10 cellular contexts compared by ENCODE assay signal in genomic region chr4:83561381-83561780, GRCh38. TPM values are rescaled to one million over a fixed set of nuclear protein-coding genes. Genes with fewer than 3 reads are reported as not detected.
DNase-seq lines count a peak whose midpoint lies in the region; ATAC-seq and TF ChIP-seq lines count a peak whose summit lies in the region.
"Had no signal": no experiment of that assay in that cellular context is flagged by ENCODE, and none has a peak within 500 bp of the region (broad histone marks: within the 10 kb centered on the region; RNA-seq: fewer than 3 reads in every experiment).

No MANE protein-coding gene starts in this region.

- no peak overlapping the region for H3K27ac ChIP-seq in thyroid gland
- H3K27ac ChIP-seq: tibial artery had no signal

- no peak for DNase-seq in activated naive CD8-positive, alpha-beta T cell treated with anti-CD3 and anti-CD28 coated beads, Interleukin-2, amount 50 U/mL, for 24 hours
- no peak for DNase-seq in activated naive CD8-positive, alpha-beta T cell treated with anti-CD3 and anti-CD28 coated beads for 36 hours
- DNase-seq in SW480 (ENCODE audit: low spot score) (peak; percentile 85), Right ventricle myocardium superior (no peak), thyroid gland (peak; percentile 22 to 42)
- DNase-seq: retina had no signal

- 64 to 67% methylated on average over 2 of the region's 2 CpGs for WGBS in thyroid gland, 2 donors

- TF ChIP-seq POLR2A in thyroid gland (IDR thresholded peaks at IDR 0.05) = no peak

- peaks cover 25% of the 10 kb centered on the region for H3K4me1 Mint-ChIP-seq in activated naive CD8-positive, alpha-beta T cell treated with anti-CD3 and anti-CD28 coated beads, Interleukin-2, amount 50 U/mL, for 24 hours
- peaks cover 9% of the 10 kb centered on the region for H3K4me1 Mint-ChIP-seq in activated naive CD8-positive, alpha-beta T cell treated with anti-CD3 and anti-CD28 coated beads for 36 hours

- no peaks in the 10 kb centered on the region for H3K36me3 Mint-ChIP-seq in activated naive CD8-positive, alpha-beta T cell treated with anti-CD3 and anti-CD28 coated beads, Interleukin-2, amount 50 U/mL, for 24 hours (ENCODE audit: low read depth)
- no peaks in the 10 kb centered on the region for H3K36me3 Mint-ChIP-seq in activated naive CD8-positive, alpha-beta T cell treated with anti-CD3 and anti-CD28 coated beads for 36 hours

- H3K4me1 ChIP-seq in thyroid gland = no peaks in the 10 kb centered on the region
- H3K4me1 ChIP-seq: tibial artery had no signal

- TF ChIP-seq CTCF in thyroid gland (IDR thresholded peaks at IDR 0.05) = no peak

- H3K27me3 ChIP-seq in thyroid gland = no peaks in the 10 kb centered on the region
- H3K27me3 ChIP-seq: tibial artery had no signal

- intact Hi-C loops in Right ventricle myocardium superior (cut with DNase I) = no loop called here
- intact Hi-C loops in thyroid gland (cut with DNase I) = no loop called here

- no peaks in the 10 kb centered on the region for H3K9me3 Mint-ChIP-seq in activated naive CD8-positive, alpha-beta T cell treated with anti-CD3 and anti-CD28 coated beads, Interleukin-2, amount 50 U/mL, for 24 hours
- H3K9me3 Mint-ChIP-seq in activated naive CD8-positive, alpha-beta T cell treated with anti-CD3 and anti-CD28 coated beads for 36 hours = no peaks in the 10 kb centered on the region

- no peak overlapping the region for H3K4me3 ChIP-seq in thyroid gland (replicated peaks in 1 of 3)
- H3K4me3 ChIP-seq: tibial artery had no signal

- H3K36me3 ChIP-seq in thyroid gland = no peaks in the 10 kb centered on the region
- H3K36me3 ChIP-seq: tibial artery had no signal

- peak overlapping the region; percentile 23 for H3K27ac Mint-ChIP-seq in activated naive CD8-positive, alpha-beta T cell treated with anti-CD3 and anti-CD28 coated beads, Interleukin-2, amount 50 U/mL, for 24 hours
- H3K27ac Mint-ChIP-seq in activated naive CD8-positive, alpha-beta T cell treated with anti-CD3 and anti-CD28 coated beads for 36 hours = no peak overlapping the region

- peak; percentile 48 for ATAC-seq in activated naive CD8-positive, alpha-beta T cell treated with anti-CD3 and anti-CD28 coated beads, Interleukin-2, amount 50 U/mL, for 24 hours
- ATAC-seq in Right ventricle myocardium superior (ENCODE audit: poor library complexity) (peak; percentile 74), HG03354 (IDR thresholded peaks at IDR 0.05; ENCODE audit: poor library complexity, severe bottlenecking, unreplicated experiment) (no peak), HG03469 (IDR thresholded peaks at IDR 0.05; ENCODE audit: unreplicated experiment) (no peak), GM21717 (IDR thresholded peaks at IDR 0.05; ENCODE audit: unreplicated experiment) (no peak)

- no peaks in the 10 kb centered on the region for H3K9me3 ChIP-seq in thyroid gland
- H3K9me3 ChIP-seq: tibial artery had no signal

- H3K4me3 Mint-ChIP-seq in activated naive CD8-positive, alpha-beta T cell treated with anti-CD3 and anti-CD28 coated beads, Interleukin-2, amount 50 U/mL, for 24 hours = no peak overlapping the region
- H3K4me3 Mint-ChIP-seq in activated naive CD8-positive, alpha-beta T cell treated with anti-CD3 and anti-CD28 coated beads for 36 hours = no peak overlapping the region

- H3K27me3 Mint-ChIP-seq in activated naive CD8-positive, alpha-beta T cell treated with anti-CD3 and anti-CD28 coated beads, Interleukin-2, amount 50 U/mL, for 24 hours = no peaks in the 10 kb centered on the region
- H3K27me3 Mint-ChIP-seq in activated naive CD8-positive, alpha-beta T cell treated with anti-CD3 and anti-CD28 coated beads for 36 hours = no peaks in the 10 kb centered on the region

RNA-seq across cellular contexts. Expression of gene GPAT3, which starts 25.5 kb away (rescaled TPM):
- 1 to 10 TPM; 2.5 to 2.8 TPM for total RNA-seq in activated naive CD8-positive, alpha-beta T cell treated with anti-CD3 and anti-CD28 coated beads for 36 hours
- 39.6 TPM for total RNA-seq in Right ventricle myocardium superior
- total RNA-seq in thyroid gland = 10 to 100 TPM; 38.3 to 73.5 (median 62.9) TPM

Comparison
In these comparisons a context has a peak if more than half of its experiments do, and no peak if none do; other contexts are left out.
1. ATAC-seq: peak in activated naive CD8-positive, alpha-beta T cell treated with anti-CD3 and anti-CD28 coated beads, Interleukin-2, amount 50 U/mL, for 24 hours (single experiment) and Right ventricle myocardium superior (single experiment); none in HG03354 (single experiment), HG03469 (single experiment) and GM21717 (single experiment).
2. DNase-seq: peak in SW480 (single experiment) and thyroid gland (2 of 2); none in activated naive CD8-positive, alpha-beta T cell treated with anti-CD3 and anti-CD28 coated beads, Interleukin-2, amount 50 U/mL, for 24 hours (single experiment), activated naive CD8-positive, alpha-beta T cell treated with anti-CD3 and anti-CD28 coated beads for 36 hours (single experiment) and Right ventricle myocardium superior (single experiment).
3. RNA of gene GPAT3, which starts 25.5 kb away (total RNA-seq): 38.3 to 73.5 TPM in thyroid gland and 39.6 TPM in Right ventricle myocardium superior (single experiment); 2.5 to 2.8 TPM in activated naive CD8-positive, alpha-beta T cell treated with anti-CD3 and anti-CD28 coated beads for 36 hours; every median in the first group is over 10 times any median in the second.